ENCODE assay signal across 8 cellular contexts in genomic region chr10:88791924-88792323, GRCh38. TPM values are rescaled to one million over a fixed set of nuclear protein-coding genes. Genes with fewer than 3 reads are reported as not detected.
A peak's percentile ranks its signal among the peaks of the same experiment; 100 is the strongest.
DNase-seq lines count a peak whose midpoint lies in the region; ATAC-seq and TF ChIP-seq lines count a peak whose summit lies in the region.

No MANE protein-coding gene starts in this region.

- no peaks in the 10 kb centered on the region for H3K4me1 ChIP-seq in DND-41 (ENCODE audit: insufficient read depth, low read length)

- H3K79me2 ChIP-seq in DND-41 (ENCODE audit: insufficient read depth, low read length), result no peaks in the 10 kb centered on the region

- DNase-seq in DND-41 (peak; percentile 14), HPDE6-E6E7 (ENCODE audit: extremely low spot score) (peak; percentile 27), amniotic epithelial cell (ENCODE audit: low read depth) (peak; percentile 11), mesothelial cell of epicardium (ENCODE audit: low spot score in 2 of 2, unreplicated experiment in 2 of 2) (no peak), NCI-H1417 treated with DMSO at 0.1 percent for 48 hours (lab: John Stamatoyannopoulos, UW) (no peak), ecto neural progenitor cell (ENCODE audit: low spot score) (no peak)
- DNase-seq in activated CD4-positive, alpha-beta T cell treated with anti-CD3 and anti-CD28 coated beads, Interleukin-2, amount 50 U/mL, for 4 hours, result no peak

- H3K9me3 Mint-ChIP-seq in mesothelial cell of epicardium, result no peaks in the 10 kb centered on the region

- H3K9me3 ChIP-seq in DND-41 (ENCODE audit: insufficient read depth, low read length, severe bottlenecking), result no peaks in the 10 kb centered on the region

- H3K4me2 ChIP-seq in DND-41 (ENCODE audit: insufficient read depth, low read length), result no peak overlapping the region

- no peak overlapping the region for H3K4me3 Mint-ChIP-seq in mesothelial cell of epicardium

- H3K4me3 ChIP-seq in DND-41 (ENCODE audit: low read depth in 1 of 2, low read length in 2 of 2), result no peak overlapping the region

- no peak overlapping the region for H3K27ac Mint-ChIP-seq in mesothelial cell of epicardium

- peaks cover 7% of the 10 kb centered on the region for H3K27me3 ChIP-seq in DND-41 (ENCODE audit: insufficient read depth, low read length, poor library complexity)

- H3K36me3 ChIP-seq in DND-41 (ENCODE audit: insufficient read depth, low read length), result no peaks in the 10 kb centered on the region

- no peak overlapping the region for H3K27ac ChIP-seq in DND-41 (ENCODE audit: low read length)

- no peaks in the 10 kb centered on the region for H3K27me3 Mint-ChIP-seq in mesothelial cell of epicardium (ENCODE audit: low read depth)

- H3K36me3 Mint-ChIP-seq in mesothelial cell of epicardium, result no peaks in the 10 kb centered on the region

- ATAC-seq in DND-41 (ENCODE audit: insufficient read depth, low read depth) (peak; percentile 58; the same call in 1 of the 3 replicates), GM18870 (IDR thresholded peaks at IDR 0.05; ENCODE audit: unreplicated experiment) (no peak)

- peak; percentile 43 for TF ChIP-seq CTCF in DND-41 (IDR thresholded peaks at IDR 0.05; ENCODE audit: borderline replicate concordance, extremely low read depth, low read length, poor library complexity, severe bottlenecking)
- peak; percentile 41 for TF ChIP-seq CTCF in mesothelial cell of epicardium (IDR thresholded peaks at IDR 0.05; ENCODE audit: unreplicated experiment)

- H4K20me1 ChIP-seq in DND-41 (ENCODE audit: insufficient read depth, low read length), result no peaks in the 10 kb centered on the region

- no peak overlapping the region for H3K9ac ChIP-seq in DND-41 (ENCODE audit: low read depth, low read length)

- peaks cover 15% of the 10 kb centered on the region for H3K4me1 Mint-ChIP-seq in mesothelial cell of epicardium

- H2AFZ ChIP-seq in DND-41 (ENCODE audit: low read depth, low read length), result no peak overlapping the region

RNA-seq across cellular contexts. Expression of gene LIPM, which starts 10.6 kb away (rescaled TPM):
- not detected in 3 replicates for total RNA-seq in mesothelial cell of epicardium

RNA-seq across cellular contexts. Expression of gene LIPN, which starts 32.1 kb away (rescaled TPM):
- total RNA-seq in mesothelial cell of epicardium, result not detected in 3 replicates

RNA-seq across cellular contexts. Expression of gene ANKRD22, which starts 59.7 kb away (rescaled TPM):
- 0.63 to 0.91 TPM (median 0.72 TPM) in 3 replicates for total RNA-seq in mesothelial cell of epicardium

Comparison
In these comparisons a context has a peak if more than half of its experiments do, and no peak if none do; other contexts are left out.
1. DNase-seq: peak in DND-41 (single experiment), HPDE6-E6E7 (single experiment) and amniotic epithelial cell (single experiment); none in mesothelial cell of epicardium (0 of 2), NCI-H1417 treated with DMSO at 0.1 percent for 48 hours (single experiment), ecto neural progenitor cell (single experiment) and activated CD4-positive, alpha-beta T cell treated with anti-CD3 and anti-CD28 coated beads, Interleukin-2, amount 50 U/mL, for 4 hours (0 of 2).